ENCODE assay signal across 12 cellular contexts in the genomic region with DNA sequence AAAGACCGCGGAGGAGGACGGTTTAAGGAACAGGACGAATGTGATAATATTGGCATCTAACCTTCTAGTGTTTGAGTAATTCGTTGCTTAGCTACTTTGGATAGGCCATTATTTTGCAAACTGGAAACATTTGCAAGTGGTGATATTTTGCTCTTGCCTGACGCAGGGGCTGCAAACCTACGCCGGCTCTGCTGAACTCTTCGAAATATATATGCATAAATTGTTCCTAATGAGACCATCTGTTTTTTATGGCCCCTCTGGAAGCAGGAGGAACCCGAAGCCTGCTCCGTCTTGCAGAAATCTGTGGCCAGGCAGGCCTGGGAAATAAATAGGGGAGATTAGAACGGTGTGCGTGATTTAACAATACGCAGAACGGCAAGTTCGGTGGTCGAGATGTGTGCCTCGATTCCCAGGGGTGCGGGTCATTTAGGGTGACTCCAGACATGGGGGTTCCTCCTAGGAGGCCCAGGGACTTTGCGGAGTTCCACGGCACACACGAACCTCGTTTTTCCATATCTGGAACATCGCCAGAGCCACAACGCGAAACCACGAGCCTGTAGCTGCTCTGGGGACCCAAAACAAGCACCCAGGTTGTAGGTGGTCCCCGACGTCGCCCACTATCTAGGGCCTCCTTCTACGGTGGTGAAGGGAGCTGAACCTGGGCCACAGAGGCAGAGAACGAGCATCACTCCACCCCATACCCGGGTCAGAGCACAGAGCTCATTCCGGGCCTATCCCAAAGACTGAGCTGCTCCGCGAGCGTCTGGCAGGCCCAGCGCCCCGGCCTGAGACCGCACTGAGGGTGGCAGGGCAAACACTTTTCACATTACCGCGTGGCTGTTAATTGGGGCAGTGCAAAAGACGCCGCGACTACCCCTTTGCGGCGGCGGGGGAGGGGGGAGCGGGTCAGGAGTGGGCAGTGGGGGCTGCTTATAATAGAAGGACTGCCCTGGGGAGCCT.
DNase-seq lines count a peak whose midpoint lies in the region; TF ChIP-seq lines count a peak whose summit lies in the region.
"Had no signal": no experiment of that assay in that cellular context is flagged by ENCODE, and none has a peak within 500 bp of the region (broad histone marks: within the 10 kb centered on the region; RNA-seq: fewer than 3 reads in every experiment).

No MANE protein-coding gene starts in this region.

- no peaks in the 10 kb centered on the region for H3K9me3 ChIP-seq in CD4-positive, alpha-beta memory T cell (ENCODE audit: control insufficient read depth in 1 of 2, low read length in 2 of 2)
- H3K9me3 ChIP-seq in GM23248 (ENCODE audit: low read depth) = no peaks in the 10 kb centered on the region
- no peaks in the 10 kb centered on the region for H3K9me3 ChIP-seq in ectodermal cell (ENCODE audit: control insufficient read depth, low read length)
- peaks cover 0 to 9% (median 0%) of the 10 kb centered on the region in 4 donors for H3K9me3 ChIP-seq in stomach
- H3K9me3 ChIP-seq in suprapubic skin = no peaks in the 10 kb centered on the region
- H3K9me3 ChIP-seq: SJSA1 had no signal

- no peak overlapping the region for H3K4me3 ChIP-seq in CD4-positive, alpha-beta memory T cell (ENCODE audit: low read length in 2 of 2)
- H3K4me3 ChIP-seq in GM23248 = peak overlapping the region; percentile 60
- peak overlapping the region; percentile 34 for H3K4me3 ChIP-seq in ectodermal cell (ENCODE audit: insufficient read depth, low read depth, low read length)
- H3K4me3 ChIP-seq in stomach = peak overlapping the region in 1 of 4 donors; percentile 29
- no peak overlapping the region for H3K4me3 ChIP-seq in suprapubic skin
- H3K4me3 ChIP-seq: SJSA1 had no signal

- no peaks in the 10 kb centered on the region for H3K36me3 Mint-ChIP-seq in CD4-positive, alpha-beta memory T cell
- H3K36me3 Mint-ChIP-seq in nephron (ENCODE audit: low read depth) = no peaks in the 10 kb centered on the region

- DNase-seq in CD4-positive, alpha-beta memory T cell = no peak
- DNase-seq in GM23248 (no peak), stomach (no peak), NOMO-1 treated with DMSO at 0.1 percent for 48 hours (lab: John Stamatoyannopoulos, UW; ENCODE audit: unreplicated experiment) (no peak), HT-29 (ENCODE audit: low spot score) (no peak), suprapubic skin (ENCODE audit: low spot score in 2 of 2) (no peak)
- DNase-seq: NK-92 treated with Interleukin-12 subunit alpha and Interleukin-12 subunit beta, amount 100 ng/mL, for 24 hours had no signal

- no peak overlapping the region for H3K4me2 ChIP-seq in GM23248 (ENCODE audit: unreplicated experiment)
- H3K4me2 ChIP-seq: KMS-11 had no signal

- no peaks in the 10 kb centered on the region for H3K27me3 ChIP-seq in CD4-positive, alpha-beta memory T cell (ENCODE audit: insufficient read depth, low read length)
- H3K27me3 ChIP-seq in GM23248 (replicated peaks; ENCODE audit: insufficient read depth) = no peaks in the 10 kb centered on the region; the same call in 1 of the 2 replicates
- H3K27me3 ChIP-seq in ectodermal cell (ENCODE audit: control insufficient read depth, insufficient read depth, low read length, poor library complexity, severe bottlenecking) = peaks cover 96% of the 10 kb centered on the region
- peaks cover 7 to 79% (median 55%) of the 10 kb centered on the region in 3 donors for H3K27me3 ChIP-seq in stomach
- peaks cover 14% of the 10 kb centered on the region for H3K27me3 ChIP-seq in suprapubic skin
- H3K27me3 ChIP-seq: SJSA1 had no signal

- CTCF ChIA-PET in CD4-positive, alpha-beta memory T cell (lab: Charles Lee; ENCODE audit: partially characterized antibody) = no interaction called here

- no peak for TF ChIP-seq EP300 in stomach (IDR thresholded peaks at IDR 0.05)
- TF ChIP-seq EP300 in suprapubic skin (IDR thresholded peaks at IDR 0.05) = no peak

- peaks cover 0 to 2% (median 0%) of the 10 kb centered on the region in 8 donors for H3K9me3 Mint-ChIP-seq in CD4-positive, alpha-beta memory T cell
- peaks cover 7% of the 10 kb centered on the region for H3K9me3 Mint-ChIP-seq in nephron

- H3K27ac ChIP-seq in CD4-positive, alpha-beta memory T cell (ENCODE audit: low read depth, low read length) = no peak overlapping the region
- no peak overlapping the region for H3K27ac ChIP-seq in GM23248
- no peak overlapping the region for H3K27ac ChIP-seq in ectodermal cell (ENCODE audit: insufficient read depth, low read depth, low read length, poor library complexity, severe bottlenecking)
- H3K27ac ChIP-seq in stomach = no peak overlapping the region
- H3K27ac ChIP-seq in suprapubic skin = no peak overlapping the region
- H3K27ac ChIP-seq: KMS-11, SJSA1, VCaP had no signal

- POLR2A ChIA-PET in CD4-positive, alpha-beta memory T cell (lab: Charles Lee; ENCODE audit: partially characterized antibody) = no interaction called here

- H3K9me2 ChIP-seq in GM23248 (ENCODE audit: insufficient read depth) = no peaks in the 10 kb centered on the region

- H3K4me1 ChIP-seq in CD4-positive, alpha-beta memory T cell (ENCODE audit: insufficient read depth, low read length) = peaks cover 20% of the 10 kb centered on the region
- H3K4me1 ChIP-seq in GM23248 (ENCODE audit: insufficient read depth) = peaks cover 3% of the 10 kb centered on the region; the same call in 1 of the 2 replicates
- H3K4me1 ChIP-seq in ectodermal cell (ENCODE audit: control insufficient read depth, insufficient read depth, low read length) = peaks cover 26% of the 10 kb centered on the region
- peaks cover 10 to 76% (median 50%) of the 10 kb centered on the region in 4 donors for H3K4me1 ChIP-seq in stomach
- peaks cover 51% of the 10 kb centered on the region for H3K4me1 ChIP-seq in suprapubic skin

- intact Hi-C loops in CD4-positive, alpha-beta memory T cell (cut with micrococcal nuclease) = no loop called here
- intact Hi-C loops in stomach (cut with DNase I; ENCODE audit: low total_unique reads) = no loop called here

- H4K20me1 ChIP-seq in GM23248 (ENCODE audit: insufficient read depth) = no peaks in the 10 kb centered on the region

- no peaks in the 10 kb centered on the region for H3F3A ChIP-seq in GM23248 (ENCODE audit: insufficient read depth)

- no peak for TF ChIP-seq POLR2A in stomach (IDR thresholded peaks at IDR 0.05)
- TF ChIP-seq POLR2A in suprapubic skin (IDR thresholded peaks at IDR 0.05) = no peak

- in situ Hi-C loops in GM23248 (cut with MboI) = no loop called here

- peak overlapping the region in 1 of 7 donors; percentile 26 for H3K27ac Mint-ChIP-seq in CD4-positive, alpha-beta memory T cell
- H3K27ac Mint-ChIP-seq in nephron = peak overlapping the region; percentile 80 to 89 (median 83)

- H2AFZ ChIP-seq in GM23248 = no peak overlapping the region

- H3K36me3 ChIP-seq in CD4-positive, alpha-beta memory T cell (ENCODE audit: insufficient read depth, low read length) = no peaks in the 10 kb centered on the region
- H3K36me3 ChIP-seq in GM23248 (ENCODE audit: low read depth) (no peaks in the 10 kb centered on the region), ectodermal cell (ENCODE audit: control insufficient read depth, insufficient read depth, low read length) (no peaks in the 10 kb centered on the region), stomach (no peaks in the 10 kb centered on the region), suprapubic skin (no peaks in the 10 kb centered on the region)
- H3K36me3 ChIP-seq: SJSA1 had no signal

- 36 to 37% methylated on average over 34 to 35 of the region's 49 CpGs for WGBS in GM23248 (ENCODE audit: low coverage in 1 of 2, low lambda C conversion rate in 2 of 2, missing lambda C conversion rate in 2 of 2), 2 experiments
- 4 to 5% methylated on average over 49 of the region's 49 CpGs for WGBS in ectodermal cell, 2 experiments
- WGBS in stomach, 5 donors = 48 to 91% (median 73%) methylated on average over 27 to 49 of the region's 49 CpGs
- WGBS in suprapubic skin = 39% methylated on average over 27 of the region's 49 CpGs

- H3K79me2 ChIP-seq in GM23248 (ENCODE audit: insufficient read depth) = no peaks in the 10 kb centered on the region

- H3K4me1 Mint-ChIP-seq in CD4-positive, alpha-beta memory T cell = peaks cover 8 to 42% (median 27%) of the 10 kb centered on the region in 4 donors
- peaks cover 69% of the 10 kb centered on the region for H3K4me1 Mint-ChIP-seq in nephron

- H3K27me3 Mint-ChIP-seq in CD4-positive, alpha-beta memory T cell = peaks cover 5 to 14% of the 10 kb centered on the region in 2 donors
- H3K27me3 Mint-ChIP-seq in nephron (ENCODE audit: low read depth) = peaks cover 29% of the 10 kb centered on the region

- peak overlapping the region in 5 of 8 donors; percentile 25 to 63 (median 46) for H3K4me3 Mint-ChIP-seq in CD4-positive, alpha-beta memory T cell
- peak overlapping the region; percentile 55 to 76 (median 72) for H3K4me3 Mint-ChIP-seq in nephron

- no peak overlapping the region for H3K9ac ChIP-seq in GM23248
- H3K9ac ChIP-seq: KMS-11 had no signal

- no peak for TF ChIP-seq CTCF in nephron (IDR thresholded peaks at IDR 0.05; ENCODE audit: unreplicated experiment in 3 of 3)
- TF ChIP-seq CTCF in stomach (IDR thresholded peaks at IDR 0.05) = no peak
- no peak for TF ChIP-seq CTCF in suprapubic skin (IDR thresholded peaks at IDR 0.05)

Comparison
In these comparisons a context has a peak if more than half of its experiments do, and no peak if none do; other contexts are left out.
1. H3K4me3 ChIP-seq: peak in GM23248 (single experiment) and ectodermal cell (single experiment); none in CD4-positive, alpha-beta memory T cell (0 of 2) and suprapubic skin (single experiment).